9 cellular contexts compared by ENCODE assay signal in genomic region chr7:50792342-50793114, GRCh38. TPM values are rescaled to one million over a fixed set of nuclear protein-coding genes. Genes with fewer than 3 reads are reported as not detected.
A peak's percentile ranks its signal among the peaks of the same experiment; 100 is the strongest.
DNase-seq lines count a peak whose midpoint lies in the region; ATAC-seq and TF ChIP-seq lines count a peak whose summit lies in the region.
"Had no signal": no experiment of that assay in that cellular context is flagged by ENCODE, and none has a peak within 500 bp of the region (broad histone marks: within the 10 kb centered on the region; RNA-seq: fewer than 3 reads in every experiment).

No MANE protein-coding gene starts in this region.

- peak overlapping the region; percentile 81 to 84 for H3K4me3 Mint-ChIP-seq in stimulated activated naive CD8-positive, alpha-beta T cell treated with anti-CD3 and anti-CD28 coated beads, Interleukin-15, amount 100 ng/mL, for 72 hours

- peaks cover 63% of the 10 kb centered on the region for H3K27me3 Mint-ChIP-seq in stimulated activated naive CD8-positive, alpha-beta T cell treated with anti-CD3 and anti-CD28 coated beads, Interleukin-15, amount 100 ng/mL, for 72 hours

- peaks cover 7% of the 10 kb centered on the region for H3K4me1 Mint-ChIP-seq in stimulated activated naive CD8-positive, alpha-beta T cell treated with anti-CD3 and anti-CD28 coated beads, Interleukin-15, amount 100 ng/mL, for 72 hours

- no peaks in the 10 kb centered on the region for H3K36me3 ChIP-seq in Peyer's patch
- no peaks in the 10 kb centered on the region for H3K36me3 ChIP-seq in kidney epithelial cell (ENCODE audit: control insufficient read depth, insufficient read depth, low read length)

- no peak for TF ChIP-seq POLR2A in Peyer's patch (IDR thresholded peaks at IDR 0.05)

- H3K27ac ChIP-seq in Peyer's patch = peak overlapping the region in 3 of 4 donors; percentile 46 to 87 (median 59)

- no peaks in the 10 kb centered on the region for H3K9me3 ChIP-seq in Peyer's patch

- H3K4me3 ChIP-seq in Peyer's patch (peak overlapping the region; percentile 40 to 87 (median 48)), cardiac fibroblast (replicated peaks in 1 of 2; ENCODE audit: low read depth in 2 of 2, low read length in 2 of 2) (peak overlapping the region; percentile 67 to 81), kidney epithelial cell (ENCODE audit: low read depth, low read length) (peak overlapping the region; percentile 65)

- peaks cover 0 to 6% (median 0%) of the 10 kb centered on the region in 4 donors for H3K4me1 ChIP-seq in Peyer's patch

- H3K27me3 ChIP-seq in Peyer's patch (no peaks in the 10 kb centered on the region), kidney epithelial cell (ENCODE audit: control insufficient read depth, insufficient read depth, low read length) (no peaks in the 10 kb centered on the region)

- TF ChIP-seq CTCF in Peyer's patch (IDR thresholded peaks at IDR 0.05) = no peak
- no peak for TF ChIP-seq CTCF in cardiac fibroblast (IDR thresholded peaks at IDR 0.05; ENCODE audit: low read depth, low read length)
- TF ChIP-seq CTCF in kidney epithelial cell (IDR thresholded peaks at IDR 0.05; ENCODE audit: insufficient read depth, low read length, poor library complexity, severe bottlenecking) = no peak

- ATAC-seq in stimulated activated naive CD8-positive, alpha-beta T cell treated with anti-CD3 and anti-CD28 coated beads, Interleukin-15, amount 100 ng/mL, for 72 hours = peak; percentile 62
- ATAC-seq in GM21447 (IDR thresholded peaks at IDR 0.05; ENCODE audit: unreplicated experiment) (no peak), GM21381 (IDR thresholded peaks at IDR 0.05; ENCODE audit: unreplicated experiment) (no peak)

- no peaks in the 10 kb centered on the region for H3K9me3 Mint-ChIP-seq in stimulated activated naive CD8-positive, alpha-beta T cell treated with anti-CD3 and anti-CD28 coated beads, Interleukin-15, amount 100 ng/mL, for 72 hours

- H3K27ac Mint-ChIP-seq in stimulated activated naive CD8-positive, alpha-beta T cell treated with anti-CD3 and anti-CD28 coated beads, Interleukin-15, amount 100 ng/mL, for 72 hours = peak overlapping the region; percentile 90

- DNase-seq in NCI-H146 (lab: John Stamatoyannopoulos, UW) = peak; percentile 38
- DNase-seq in NCI-H146 treated with DMSO at 0.1 percent for 48 hours (lab: John Stamatoyannopoulos, UW; ENCODE audit: unreplicated experiment) = no peak
- peak in 1 of 3 donors; percentile 59 for DNase-seq in Peyer's patch
- DNase-seq in cardiac fibroblast (ENCODE audit: low read depth in 2 of 2) = peak; percentile 61 to 63
- DNase-seq in kidney epithelial cell (ENCODE audit: low read depth) = no peak
- DNase-seq in stimulated activated naive CD8-positive, alpha-beta T cell treated with anti-CD3 and anti-CD28 coated beads, Interleukin-15, amount 100 ng/mL, for 72 hours = peak in 1 of 2 donors; percentile 20
- DNase-seq: DND-41 had no signal

RNA-seq across cellular contexts. Expression of gene GRB10, which starts 9.8 kb away (rescaled TPM):
- 10 to 100 TPM; 32.1 to 50.3 (median 38.1) TPM for total RNA-seq in Peyer's patch
- 86.3 and 90.6 TPM in 2 replicates for total RNA-seq in kidney epithelial cell

Comparison
In these comparisons a context has a peak if more than half of its experiments do, and no peak if none do; other contexts are left out.
1. DNase-seq: peak in NCI-H146 (single experiment) and cardiac fibroblast (2 of 2); none in NCI-H146 treated with DMSO at 0.1 percent for 48 hours (single experiment) and kidney epithelial cell (single experiment).
2. Peak in every context shown above with its lines, with median percentiles within 50 percentile points of each other: H3K4me3 ChIP-seq.